In the genomic region with DNA sequence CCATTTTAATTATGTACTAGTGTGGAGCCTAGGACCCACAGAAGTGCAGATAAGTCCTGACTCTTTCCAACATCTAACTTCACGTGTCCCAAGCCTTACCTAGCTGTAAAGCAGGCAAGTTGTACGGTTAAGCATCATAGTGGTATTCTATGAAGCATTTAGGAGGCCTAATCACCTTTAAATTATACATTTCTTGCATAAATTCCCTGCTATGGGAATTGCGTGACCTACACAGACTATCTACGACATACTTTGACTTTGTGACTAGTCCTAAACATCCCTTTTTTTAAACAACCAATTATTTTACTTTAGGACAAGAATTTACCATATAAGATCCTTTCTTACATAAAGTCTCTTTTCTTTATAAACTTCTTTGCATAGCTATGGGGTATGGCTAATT, we compare ENCODE assay signal across 1 cellular context.
TF ChIP-seq lines count a peak whose summit lies in the region.

No MANE protein-coding gene starts in this region.

TF ChIP-seq in SK-N-SH, 30 proteins besides CTCF, POLR2A, EP300 and RAD21 (continued from another document):
- TF ChIP-seq, protein P1, sequence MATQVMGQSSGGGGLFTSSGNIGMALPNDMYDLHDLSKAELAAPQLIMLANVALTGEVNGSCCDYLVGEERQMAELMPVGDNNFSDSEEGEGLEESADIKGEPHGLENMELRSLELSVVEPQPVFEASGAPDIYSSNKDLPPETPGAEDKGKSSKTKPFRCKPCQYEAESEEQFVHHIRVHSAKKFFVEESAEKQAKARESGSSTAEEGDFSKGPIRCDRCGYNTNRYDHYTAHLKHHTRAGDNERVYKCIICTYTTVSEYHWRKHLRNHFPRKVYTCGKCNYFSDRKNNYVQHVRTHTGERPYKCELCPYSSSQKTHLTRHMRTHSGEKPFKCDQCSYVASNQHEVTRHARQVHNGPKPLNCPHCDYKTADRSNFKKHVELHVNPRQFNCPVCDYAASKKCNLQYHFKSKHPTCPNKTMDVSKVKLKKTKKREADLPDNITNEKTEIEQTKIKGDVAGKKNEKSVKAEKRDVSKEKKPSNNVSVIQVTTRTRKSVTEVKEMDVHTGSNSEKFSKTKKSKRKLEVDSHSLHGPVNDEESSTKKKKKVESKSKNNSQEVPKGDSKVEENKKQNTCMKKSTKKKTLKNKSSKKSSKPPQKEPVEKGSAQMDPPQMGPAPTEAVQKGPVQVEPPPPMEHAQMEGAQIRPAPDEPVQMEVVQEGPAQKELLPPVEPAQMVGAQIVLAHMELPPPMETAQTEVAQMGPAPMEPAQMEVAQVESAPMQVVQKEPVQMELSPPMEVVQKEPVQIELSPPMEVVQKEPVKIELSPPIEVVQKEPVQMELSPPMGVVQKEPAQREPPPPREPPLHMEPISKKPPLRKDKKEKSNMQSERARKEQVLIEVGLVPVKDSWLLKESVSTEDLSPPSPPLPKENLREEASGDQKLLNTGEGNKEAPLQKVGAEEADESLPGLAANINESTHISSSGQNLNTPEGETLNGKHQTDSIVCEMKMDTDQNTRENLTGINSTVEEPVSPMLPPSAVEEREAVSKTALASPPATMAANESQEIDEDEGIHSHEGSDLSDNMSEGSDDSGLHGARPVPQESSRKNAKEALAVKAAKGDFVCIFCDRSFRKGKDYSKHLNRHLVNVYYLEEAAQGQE (IDR thresholded peaks at IDR 0.05; ENCODE audit: low read depth, low read length) = no peak
- TF ChIP-seq, protein P2, sequence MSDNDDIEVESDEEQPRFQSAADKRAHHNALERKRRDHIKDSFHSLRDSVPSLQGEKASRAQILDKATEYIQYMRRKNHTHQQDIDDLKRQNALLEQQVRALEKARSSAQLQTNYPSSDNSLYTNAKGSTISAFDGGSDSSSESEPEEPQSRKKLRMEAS (IDR thresholded peaks at IDR 0.05; ENCODE audit: low read depth) = no peak
- no peak for TF ChIP-seq MXI1 (IDR thresholded peaks at IDR 0.05; ENCODE audit: low read depth, low read length)
- no peak for TF ChIP-seq ELF1 (IDR thresholded peaks at IDR 0.05)
- no peak for TF ChIP-seq SMC3 (IDR thresholded peaks at IDR 0.05; ENCODE audit: low read depth, low read length)
- TF ChIP-seq TCF12 (IDR thresholded peaks at IDR 0.05) = 0 out of 2 replicates have a peak, but pooled peaks have one; percentile 6
TF ChIP-seq in SK-N-SH: peak in this region for 1.
